17 cellular contexts compared by ENCODE assay signal in genomic region chr5:69219939-69220338, GRCh38. TPM values are rescaled to one million over a fixed set of nuclear protein-coding genes. Genes with fewer than 3 reads are reported as not detected.
DNase-seq lines count a peak whose midpoint lies in the region; ATAC-seq and TF ChIP-seq lines count a peak whose summit lies in the region.
"Had no signal": no experiment of that assay in that cellular context is flagged by ENCODE, and none has a peak within 500 bp of the region (broad histone marks: within the 10 kb centered on the region; RNA-seq: fewer than 3 reads in every experiment).

No MANE protein-coding gene starts in this region.

- TF ChIP-seq EP300 in upper lobe of left lung (IDR thresholded peaks at IDR 0.05): no peak

- ATAC-seq in left cardiac atrium (no peak), upper lobe of left lung (ENCODE audit: low FRiP score in 2 of 2) (no peak), HG02884 (IDR thresholded peaks at IDR 0.05; ENCODE audit: unreplicated experiment) (no peak)

- intact Hi-C loops in left ventricle myocardium inferior (cut with micrococcal nuclease): no loop called here
- intact Hi-C loops in left cardiac atrium (cut with DNase I): loop anchor here in 1 of 2 donors (5.0 to 10.0 kb wide), 2 partner anchors 115 to 147 kb away; partner anchors contain the start of genes AK6, CCDC125, RAD17 and TAF9

- DNase-seq in left ventricle myocardium inferior (no peak), left cardiac atrium (no peak), hepatocyte (ENCODE audit: low spot score) (no peak), upper lobe of left lung (no peak), GOT3 (lab: John Stamatoyannopoulos, UW) (no peak)
- no peak for DNase-seq in stimulated activated CD4-positive, alpha-beta T cell treated with anti-CD3 and anti-CD28 coated beads, Interleukin-12 subunit alpha, Interleukin-12 subunit beta, amount 100 ng/mL, for 4 hours
- DNase-seq: 8988T, AML-193, Calu3, DMS 273 treated with DMSO at 0.1 percent for 48 hours, EL, HFFc6 had no signal

- no peaks in the 10 kb centered on the region for H4K20me1 ChIP-seq in SU-DHL-6 (ENCODE audit: low read depth, low read length)
- no peaks in the 10 kb centered on the region for H4K20me1 ChIP-seq in hepatocyte (ENCODE audit: insufficient read depth, poor library complexity, severe bottlenecking)

- no peaks in the 10 kb centered on the region for H3K9me3 ChIP-seq in left ventricle myocardium inferior (replicated peaks)
- no peaks in the 10 kb centered on the region for H3K9me3 ChIP-seq in SU-DHL-6 (ENCODE audit: insufficient read depth, low read length)
- H3K9me3 ChIP-seq in hepatocyte (ENCODE audit: low read depth): no peaks in the 10 kb centered on the region
- no peaks in the 10 kb centered on the region for H3K9me3 ChIP-seq in upper lobe of left lung
- H3K9me3 ChIP-seq: HAP-1 had no signal

- peaks cover 34% of the 10 kb centered on the region for H3K79me2 ChIP-seq in SU-DHL-6 (ENCODE audit: insufficient read depth, low read length)
- H3K79me2 ChIP-seq in hepatocyte: peaks cover 55% of the 10 kb centered on the region

- peak overlapping the region; percentile 99 for H3K27ac ChIP-seq in left ventricle myocardium inferior (replicated peaks)
- no peak overlapping the region for H3K27ac ChIP-seq in SU-DHL-6 (ENCODE audit: low read depth, low read length)
- H3K27ac ChIP-seq in hepatocyte: peak overlapping the region; percentile 39
- peak overlapping the region in 3 of 4 donors; percentile 24 to 54 (median 31) for H3K27ac ChIP-seq in upper lobe of left lung
- H3K27ac ChIP-seq: BLaER1, HL-60 had no signal

- peaks cover 39% of the 10 kb centered on the region for H3K4me1 ChIP-seq in left ventricle myocardium inferior
- peaks cover 9% of the 10 kb centered on the region for H3K4me1 ChIP-seq in hepatocyte (ENCODE audit: insufficient read depth)
- H3K4me1 ChIP-seq in upper lobe of left lung: peaks cover 12 to 23% (median 14%) of the 10 kb centered on the region in 4 donors

- peak overlapping the region; percentile 96 for H3K4me2 ChIP-seq in SU-DHL-6 (ENCODE audit: low read depth, low read length, poor library complexity, severe bottlenecking)
- no peak overlapping the region for H3K4me2 ChIP-seq in hepatocyte

- H3K9ac ChIP-seq in SU-DHL-6 (ENCODE audit: low read length): no peak overlapping the region
- H3K9ac ChIP-seq: BLaER1 had no signal

- H3K4me3 ChIP-seq in left ventricle myocardium inferior (peak overlapping the region; percentile 93), SU-DHL-6 (ENCODE audit: insufficient read depth, low read length, poor library complexity, severe bottlenecking) (no peak overlapping the region), hepatocyte (no peak overlapping the region), upper lobe of left lung (no peak overlapping the region)
- H3K4me3 ChIP-seq: BLaER1, HAP-1 had no signal

- TF ChIP-seq CTCF in left ventricle myocardium inferior (IDR thresholded peaks at IDR 0.05; ENCODE audit: borderline replicate concordance) (no peak), SU-DHL-6 (IDR thresholded peaks at IDR 0.05; ENCODE audit: insufficient read depth, low read length, poor library complexity, severe bottlenecking) (no peak), hepatocyte (IDR thresholded peaks at IDR 0.05; ENCODE audit: poor library complexity) (no peak), upper lobe of left lung (IDR thresholded peaks at IDR 0.05) (no peak)

- H3K36me3 ChIP-seq in left ventricle myocardium inferior: peaks cover 6% of the 10 kb centered on the region
- H3K36me3 ChIP-seq in SU-DHL-6 (ENCODE audit: low read length): no peaks in the 10 kb centered on the region
- H3K36me3 ChIP-seq in hepatocyte (replicated peaks; ENCODE audit: insufficient read depth, low read depth): no peaks in the 10 kb centered on the region
- peaks cover 0 to 6% (median 0%) of the 10 kb centered on the region in 4 donors for H3K36me3 ChIP-seq in upper lobe of left lung

- TF ChIP-seq POLR2A in upper lobe of left lung (IDR thresholded peaks at IDR 0.05): no peak

- H2AFZ ChIP-seq in SU-DHL-6 (ENCODE audit: low read depth, low read length, severe bottlenecking) (no peak overlapping the region), hepatocyte (no peak overlapping the region)

- peaks cover 9% of the 10 kb centered on the region for H3F3A ChIP-seq in SU-DHL-6 (ENCODE audit: insufficient read depth)

- H3K9me2 ChIP-seq in SU-DHL-6 (replicated peaks; ENCODE audit: insufficient read depth, low read length) (no peaks in the 10 kb centered on the region), hepatocyte (replicated peaks; ENCODE audit: insufficient read depth) (no peaks in the 10 kb centered on the region)

- H3K27me3 ChIP-seq in left ventricle myocardium inferior (ENCODE audit: low read depth) (no peaks in the 10 kb centered on the region), SU-DHL-6 (ENCODE audit: low read length) (no peaks in the 10 kb centered on the region), hepatocyte (no peaks in the 10 kb centered on the region), upper lobe of left lung (no peaks in the 10 kb centered on the region)
- H3K27me3 ChIP-seq: BLaER1 had no signal

RNA-seq across cellular contexts. Expression of gene CDK7, which starts 14.7 kb away (rescaled TPM):
- total RNA-seq in left ventricle myocardium inferior (10.5 TPM), left cardiac atrium (10 to 100 TPM; 11.1 to 14.4 TPM), hepatocyte (36.4 and 50.9 TPM in 2 replicates), upper lobe of left lung (10 to 100 TPM in 5 of 6 donors, 1 to 10 TPM in 1; 8.3 to 36.4 (median 22.1) TPM)
- polyA plus RNA-seq in hepatocyte: 40.4 and 41.1 TPM in 2 replicates

RNA-seq across cellular contexts. Expression of gene CENPH, which starts 30.6 kb away (rescaled TPM):
- total RNA-seq in left ventricle myocardium inferior (3.1 TPM), left cardiac atrium (1 to 10 TPM; 2.5 to 3.4 TPM), hepatocyte (6.9 and 10.8 TPM in 2 replicates), upper lobe of left lung (1 to 10 TPM; 1.8 to 3.3 (median 2.4) TPM)
- 3.7 and 3.8 TPM in 2 replicates for polyA plus RNA-seq in hepatocyte

RNA-seq across cellular contexts. Expression of gene CCNB1, which starts 53.0 kb away (rescaled TPM):
- total RNA-seq in left ventricle myocardium inferior: 3.5 TPM
- total RNA-seq in left cardiac atrium: 1 to 10 TPM; 1.9 to 3.0 TPM
- 35.4 and 39.2 TPM in 2 replicates for total RNA-seq in hepatocyte
- 33.5 and 34.3 TPM in 2 replicates for polyA plus RNA-seq in hepatocyte
- total RNA-seq in upper lobe of left lung: 1 to 10 TPM; 2.1 to 9.8 (median 5.6) TPM
